Comparison of ENCODE assay signal across 1 cellular context in the genomic region with DNA sequence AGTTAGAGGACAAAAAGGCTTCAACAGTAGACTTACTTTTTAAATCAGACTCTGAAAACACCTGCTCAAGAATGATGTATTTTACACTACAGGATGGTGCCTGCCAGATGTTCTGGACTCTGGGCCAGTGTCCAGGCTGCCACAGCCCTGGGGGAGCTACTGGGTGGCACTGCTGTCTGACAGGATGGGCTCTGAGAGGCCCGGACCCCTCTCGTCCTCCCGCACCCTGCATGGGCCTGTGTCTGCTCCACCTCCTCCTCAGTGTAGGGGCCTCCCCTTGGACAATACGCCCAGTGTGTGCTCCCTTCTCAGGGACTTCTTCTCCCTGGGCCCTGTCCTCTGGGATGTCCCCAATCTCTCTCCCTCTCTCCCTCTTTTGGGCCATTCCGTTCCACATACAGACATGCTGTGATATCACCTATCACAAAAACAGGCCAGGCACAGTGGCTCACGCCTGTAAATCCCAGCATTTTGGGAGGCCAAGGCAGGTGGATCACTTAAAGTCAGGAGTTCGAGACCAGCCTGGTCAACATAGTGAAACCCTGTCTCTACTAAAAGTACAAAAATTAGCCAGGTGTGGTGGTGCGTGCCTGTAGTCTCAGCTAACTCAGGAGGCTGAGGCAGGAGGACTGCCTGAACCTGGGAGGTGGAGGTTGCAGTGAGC.
TF ChIP-seq lines count a peak whose summit lies in the region.

No MANE protein-coding gene starts in this region.

TF ChIP-seq in WTC11, 78 proteins besides CTCF, POLR2A, EP300 and RAD21:
- TF ChIP-seq ZNF416 (CRISPR knock-in tag; IDR thresholded peaks at IDR 0.05) = no peak
